Comparison of ENCODE assay signal across 1 cellular context in genomic region chr10:89247623-89248022, GRCh38. TPM values are rescaled to one million over a fixed set of nuclear protein-coding genes. Genes with fewer than 3 reads are reported as not detected.
"Had no signal": no experiment of that assay in that cellular context is flagged by ENCODE, and none has a peak within 500 bp of the region (broad histone marks: within the 10 kb centered on the region; RNA-seq: fewer than 3 reads in every experiment).

No MANE protein-coding gene starts in this region.

RNA-seq across cellular contexts. Expression of gene CH25H, which starts 40.5 kb away (rescaled TPM):
- total RNA-seq: mesothelial cell of epicardium had no signal
